In genomic region chr14:92457018-92457565, GRCh38 we compare ENCODE assay signal across 12 cellular contexts. TPM values are rescaled to one million over a fixed set of nuclear protein-coding genes. Genes with fewer than 3 reads are reported as not detected.
A peak's percentile ranks its signal among the peaks of the same experiment; 100 is the strongest.
DNase-seq lines count a peak whose midpoint lies in the region; ATAC-seq, FAIRE-seq and TF ChIP-seq lines count a peak whose summit lies in the region.
"Had no signal": no experiment of that assay in that cellular context is flagged by ENCODE, and none has a peak within 500 bp of the region (broad histone marks: within the 10 kb centered on the region; RNA-seq: fewer than 3 reads in every experiment).

No MANE protein-coding gene starts in this region.

- H3K4me3 Mint-ChIP-seq in neural progenitor cell, result peak overlapping the region; percentile 50
- H3K4me3 Mint-ChIP-seq: CD4-positive, CD25-positive, alpha-beta regulatory T cell had no signal

- TF ChIP-seq POLR2A in A549 (IDR thresholded peaks at IDR 0.05; ENCODE audit: low read length), result no peak
- TF ChIP-seq POLR2A in GM12878 (IDR thresholded peaks at IDR 0.05; ENCODE audit: low read depth, low read length), result no peak

- no peaks in the 10 kb centered on the region for H3K9me3 Mint-ChIP-seq in neural progenitor cell

- H3F3A ChIP-seq in neural progenitor cell (ENCODE audit: low read depth), result no peaks in the 10 kb centered on the region

- RAD21 ChIA-PET in GM12878 (lab: Charles Lee; ENCODE audit: unreplicated experiment), result interaction anchor here (0.6 to 2.6 kb wide), 6 partner anchors 8 to 335 kb away, joined by 3 to 9 read pairs (median 4); partner anchors contain the start of genes CPSF2 and NDUFB1

- H3K27me3 ChIP-seq in OCI-LY3 (ENCODE audit: low read depth, low read length) (no peaks in the 10 kb centered on the region), GM12878 (replicated peaks in 1 of 2; ENCODE audit: control insufficient read depth in 2 of 2, insufficient read depth in 2 of 2, low read length in 1 of 2) (no peaks in the 10 kb centered on the region), neural progenitor cell (no peaks in the 10 kb centered on the region)
- peaks cover 3% of the 10 kb centered on the region for H3K27me3 ChIP-seq in effector memory CD4-positive, alpha-beta T cell (replicated peaks; ENCODE audit: control insufficient read depth, insufficient read depth, low read length, poor library complexity, severe bottlenecking)

- H3K36me3 Mint-ChIP-seq in neural progenitor cell, result no peaks in the 10 kb centered on the region
- H3K36me3 Mint-ChIP-seq: CD4-positive, CD25-positive, alpha-beta regulatory T cell had no signal

- H3K79me2 ChIP-seq in OCI-LY3 (ENCODE audit: low read length), result no peaks in the 10 kb centered on the region
- no peaks in the 10 kb centered on the region for H3K79me2 ChIP-seq in GM12878 (ENCODE audit: control insufficient read depth, insufficient read depth, low read length)
- H3K79me2 ChIP-seq in neural progenitor cell (ENCODE audit: low read depth), result no peaks in the 10 kb centered on the region

- in situ Hi-C loops in GM12878 (cut with MboI), result no loop called here

- TF ChIP-seq RAD21 in A549 (conservative IDR thresholded peaks at IDR 0.05 in 1 of 2, IDR thresholded peaks at IDR 0.05 in 1 of 2) (no peak), GM12878 (IDR thresholded peaks at IDR 0.05; ENCODE audit: insufficient read depth, low read depth, low read length) (no peak)

- TF ChIP-seq EP300 in A549 (IDR thresholded peaks at IDR 0.05), result no peak
- no peak for TF ChIP-seq EP300 in GM12878 (IDR thresholded peaks at IDR 0.05; ENCODE audit: borderline replicate concordance in 1 of 2, control insufficient read depth in 1 of 2, low read depth in 2 of 2, low read length in 2 of 2)

- DNase-seq in A549 (ENCODE audit: low read depth in 1 of 2, low spot score in 1 of 2) (no peak), GM12878 (ENCODE audit: low read depth, low spot score) (no peak), neural progenitor cell (ENCODE audit: low spot score) (no peak), SHP77 treated with DMSO at 0.1 percent for 48 hours (lab: John Stamatoyannopoulos, UW) (no peak)
- no peak for DNase-seq in effector memory CD4-positive, alpha-beta T cell
- DNase-seq: CD4-positive, CD25-positive, alpha-beta regulatory T cell; KG1; NCI-H1092; NCI-H2107 had no signal

- H3K4me1 Mint-ChIP-seq in neural progenitor cell, result peaks cover 21% of the 10 kb centered on the region

- no peaks in the 10 kb centered on the region for H4K20me1 ChIP-seq in OCI-LY3 (ENCODE audit: insufficient read depth, low read length)
- no peaks in the 10 kb centered on the region for H4K20me1 ChIP-seq in GM12878 (ENCODE audit: control insufficient read depth, insufficient read depth)
- no peaks in the 10 kb centered on the region for H4K20me1 ChIP-seq in neural progenitor cell (ENCODE audit: low read depth)

- BruUV-seq in GM12878 (replicated peaks; lab: Mats Ljungman, UMichigan), result no TSS peak

- intact Hi-C loops in GM12878 (cut with micrococcal nuclease; ENCODE audit: unreplicated experiment), result loop anchor here (5.0 kb wide), 2 partner anchors 320 to 365 kb away; no protein-coding TSS in a partner anchor

- no peaks in the 10 kb centered on the region for H3K4me1 ChIP-seq in A549
- H3K4me1 ChIP-seq in OCI-LY3 (ENCODE audit: low read length), result peaks cover 30% of the 10 kb centered on the region
- peaks cover 16% of the 10 kb centered on the region for H3K4me1 ChIP-seq in GM12878 (ENCODE audit: control insufficient read depth, insufficient read depth, low read length)
- H3K4me1 ChIP-seq in neural progenitor cell, result no peaks in the 10 kb centered on the region
- no peaks in the 10 kb centered on the region for H3K4me1 ChIP-seq in effector memory CD4-positive, alpha-beta T cell (ENCODE audit: control insufficient read depth, insufficient read depth, low read length, poor library complexity, severe bottlenecking)

- H3K36me3 ChIP-seq in OCI-LY3 (replicated peaks; ENCODE audit: low read depth, low read length), result no peaks in the 10 kb centered on the region
- no peaks in the 10 kb centered on the region for H3K36me3 ChIP-seq in GM12878 (ENCODE audit: control insufficient read depth in 2 of 2, insufficient read depth in 2 of 2, low read length in 1 of 2)
- no peaks in the 10 kb centered on the region for H3K36me3 ChIP-seq in neural progenitor cell
- no peaks in the 10 kb centered on the region for H3K36me3 ChIP-seq in effector memory CD4-positive, alpha-beta T cell (ENCODE audit: control insufficient read depth, insufficient read depth, low read length)

- FAIRE-seq in A549 (lab: Jason Lieb, UNC), result no peak
- FAIRE-seq in GM12878 (lab: Jason Lieb, UNC), result no peak

- WGBS in A549 (ENCODE audit: missing lambda C conversion rate), result 70% methylated on average over 5 of the region's 5 CpGs
- 42% methylated on average over 5 of the region's 5 CpGs for WGBS in GM12878 (ENCODE audit: insufficient coverage, insufficient replicate concordance, low lambda C conversion rate, missing lambda C conversion rate)

- H2AFZ ChIP-seq in OCI-LY3 (ENCODE audit: low read depth, low read length), result no peak overlapping the region
- H2AFZ ChIP-seq in GM12878 (ENCODE audit: control insufficient read depth, low read depth, low read length), result no peak overlapping the region
- H2AFZ ChIP-seq in neural progenitor cell (replicated peaks), result no peak overlapping the region

- H3K4me2 ChIP-seq in A549, result no peak overlapping the region
- H3K4me2 ChIP-seq in OCI-LY3 (ENCODE audit: low read length), result peak overlapping the region; percentile 90
- H3K4me2 ChIP-seq in GM12878 (ENCODE audit: control insufficient read depth, insufficient read depth), result no peak overlapping the region
- no peak overlapping the region for H3K4me2 ChIP-seq in neural progenitor cell

- no peak; the same call in 2 of the 3 replicates for TF ChIP-seq CTCF in A549 (IDR thresholded peaks at IDR 0.05)
- TF ChIP-seq CTCF in OCI-LY3 (IDR thresholded peaks at IDR 0.05; ENCODE audit: low read depth, low read length), result no peak
- TF ChIP-seq CTCF in GM12878 (IDR thresholded peaks at IDR 0.05 in 2 of 3, conservative IDR thresholded peaks at IDR 0.05 in 1 of 3; ENCODE audit: control insufficient read depth in 2 of 3, extremely low read depth in 1 of 3, insufficient read depth in 1 of 3, low read depth in 3 of 3, low read length in 3 of 3), result no peak
- no peak for TF ChIP-seq CTCF in neural progenitor cell (IDR thresholded peaks at IDR 0.05)

- ATAC-seq in A549 (peak in 1 of 2 experiments; percentile 52; a peak in 3 of 6 replicates), GM12878 (peak; percentile 5; the same call in 2 of the 3 replicates), HG03135 (IDR thresholded peaks at IDR 0.05; ENCODE audit: unreplicated experiment) (no peak), GM21717 (IDR thresholded peaks at IDR 0.05; ENCODE audit: unreplicated experiment) (no peak)

- H3K9me3 ChIP-seq in A549 (no peaks in the 10 kb centered on the region), OCI-LY3 (ENCODE audit: insufficient read depth, low read length) (0 out of 2 replicates have a peak, but pooled peaks cover 4% of the 10 kb centered on the region), GM12878 (replicated peaks; ENCODE audit: control insufficient read depth, insufficient read depth, low read length) (no peaks in the 10 kb centered on the region), neural progenitor cell (ENCODE audit: low read depth) (no peaks in the 10 kb centered on the region)
- no peaks in the 10 kb centered on the region for H3K9me3 ChIP-seq in effector memory CD4-positive, alpha-beta T cell (ENCODE audit: control insufficient read depth, low read length)

- SMC1A ChIA-PET in GM12878 (lab: Charles Lee; ENCODE audit: uncharacterized antibody, unreplicated experiment), result no interaction called here

- POLR2A ChIA-PET in A549 (lab: Yijun Ruan, JAX), result no interaction called here
- POLR2A ChIA-PET in GM12878 (lab: Charles Lee), result no interaction called here

- H3K27me3 Mint-ChIP-seq in neural progenitor cell (ENCODE audit: insufficient read depth, low read depth), result peaks cover 12% of the 10 kb centered on the region
- H3K27me3 Mint-ChIP-seq: CD4-positive, CD25-positive, alpha-beta regulatory T cell had no signal

- H3K4me3 ChIP-seq in A549 (no peak overlapping the region), OCI-LY3 (ENCODE audit: low read length) (no peak overlapping the region), GM12878 (no peak overlapping the region), neural progenitor cell (no peak overlapping the region)
- H3K4me3 ChIP-seq in effector memory CD4-positive, alpha-beta T cell (ENCODE audit: insufficient read depth, low read depth, low read length, poor library complexity, severe bottlenecking), result no peak overlapping the region

- no peak overlapping the region for H3K27ac Mint-ChIP-seq in neural progenitor cell
- H3K27ac Mint-ChIP-seq: CD4-positive, CD25-positive, alpha-beta regulatory T cell had no signal

- CTCF ChIA-PET in A549 (lab: Yijun Ruan, JAX) (interaction anchor here (0.7 to 3.8 kb wide), 15 partner anchors 10 to 323 kb away, joined by 3 to 27 read pairs (median 5); partner anchors contain the start of gene SLC24A4), GM12878 (lab: Yijun Ruan, JAX) (interaction anchor here (0.9 to 1.5 kb wide), 5 partner anchors 12 to 199 kb away, joined by 3 to 5 read pairs (median 3); no protein-coding TSS in a partner anchor)

- H3K9ac ChIP-seq in OCI-LY3 (ENCODE audit: low read length) (no peak overlapping the region), GM12878 (ENCODE audit: control insufficient read depth, insufficient read depth, low read length) (no peak overlapping the region), neural progenitor cell (no peak overlapping the region)

- H3K27ac ChIP-seq in A549 (0 out of 6 replicates have a peak overlapping the region, but pooled peaks of 1 of the 2 experiments have one; percentile 14), OCI-LY3 (ENCODE audit: low read length) (no peak overlapping the region), GM12878 (ENCODE audit: control insufficient read depth, insufficient read depth) (no peak overlapping the region), neural progenitor cell (no peak overlapping the region)
- H3K27ac ChIP-seq in effector memory CD4-positive, alpha-beta T cell (ENCODE audit: insufficient read depth, low read length, poor library complexity, severe bottlenecking), result no peak overlapping the region

RNA-seq across cellular contexts. Expression of gene RIN3, which starts 56.5 kb away (rescaled TPM):
- polyA plus RNA-seq in A549 (2011; rRNA removed) (5.6 and 8.1 TPM in 2 replicates), A549 (2017; fragmentation: RNase III; extraction: RNeasy Plus Mini Kit Qiagen cat#74134 plus additional on column Dnase treatment) (14.5 to 17.6 TPM (median 15.7 TPM) in 3 replicates), GM12878 (2011; rRNA removed) (5.4 and 10.3 TPM in 2 replicates), GM12878 (2014; fragmentation: Illumina TruSeq; extraction: Trizol) (3.2 and 6.4 TPM in 2 replicates), GM12878 (2014; fragmentation: Nextera tagmentation; extraction: Ambion mirVana) (under 1 TPM; 0.91 to 0.95 TPM), GM12878 (2014; rRNA removed) (10.0 and 14.3 TPM in 2 replicates), GM12878 (2016; fragmentation: Nextera tagmentation; extraction: Ambion mirVana) (1 to 10 TPM; 6.3 to 6.7 TPM)
- 10.2 and 14.2 TPM in 2 replicates for polyA plus RNA-seq in A549 (2012; cell fraction: cytosol; rRNA removed)
- 14.1 and 18.1 TPM in 2 replicates for polyA plus RNA-seq in A549 (2012; cell fraction: nucleus; rRNA removed)
- polyA minus RNA-seq in A549 (2011; rRNA and poly(A)+ RNA removed), result 12.7 and 15.4 TPM in 2 replicates
- total RNA-seq in GM12878 (2013; cell fraction: nucleolus; rRNA removed), result 78.3 and 86.3 TPM in 2 replicates
- total RNA-seq in GM12878 (2014; rRNA removed) (4.6 and 5.6 TPM in 2 replicates), GM12878 (2014; rRNA removed; fragmentation: Illumina TruSeq; extraction: Trizol) (3.5 and 4.7 TPM in 2 replicates), GM12878 (2021) (21.8 and 23.3 TPM in 2 replicates), neural progenitor cell (ENCODE audit: low replicate concordance) (0.09 and 0.22 TPM in 2 replicates)
- polyA plus RNA-seq in GM12878 (2011; ENCODE audit: low read depth), result 3.7 TPM
- 12.8 and 13.0 TPM in 2 replicates for polyA plus RNA-seq in GM12878 (2011; cell fraction: cytosol; rRNA removed)
- 27.3 and 31.5 TPM in 2 replicates for polyA plus RNA-seq in GM12878 (2011; cell fraction: nucleus; rRNA removed)
- polyA plus RNA-seq in GM12878 (2012), result 9.1 and 12.8 TPM in 2 replicates
- polyA minus RNA-seq in GM12878 (2011; rRNA and poly(A)+ RNA removed), result 20.2 and 34.1 TPM in 2 replicates
- 14.3 and 17.9 TPM in 2 replicates for polyA minus RNA-seq in GM12878 (2011; cell fraction: cytosol; rRNA and poly(A)+ RNA removed)
- 23.7 and 38.9 TPM in 2 replicates for polyA minus RNA-seq in GM12878 (2011; cell fraction: nucleus; rRNA and poly(A)+ RNA removed)

Comparison
In these comparisons a context has a peak if more than half of its experiments do, and no peak if none do; other contexts are left out.
1. Of the 24 proteins assayed by ChIP-seq in both GM12878 and A549: peak only in GM12878: none; only in A549: KDM1A; in both: none; in neither: 23.